Comparison of ENCODE assay signal across 19 cellular contexts in genomic region chr1:204341380-204341779, GRCh38. TPM values are rescaled to one million over a fixed set of nuclear protein-coding genes. Genes with fewer than 3 reads are reported as not detected.
DNase-seq lines count a peak whose midpoint lies in the region; ATAC-seq and TF ChIP-seq lines count a peak whose summit lies in the region.
"Had no signal": no experiment of that assay in that cellular context is flagged by ENCODE, and none has a peak within 500 bp of the region (broad histone marks: within the 10 kb centered on the region; RNA-seq: fewer than 3 reads in every experiment).

No MANE protein-coding gene starts in this region.

- H3K9me3 Mint-ChIP-seq in activated CD4-positive, alpha-beta T cell treated with anti-CD3 and anti-CD28 coated beads, Interleukin-2, amount 10 ng/mL, durations not matched to agents 24 days and 14 days: no peaks in the 10 kb centered on the region
- H3K9me3 Mint-ChIP-seq: activated naive CD8-positive, alpha-beta T cell treated with anti-CD3 and anti-CD28 coated beads for 36 hours; activated T-cell treated with anti-CD3 and anti-CD28 coated beads, Interleukin-2, amount 50 U/mL, for 24 hours; IgD-negative memory B cell; natural killer cell treated with Interleukin-12 subunit alpha and Interleukin-12 subunit beta and Interleukin-15 and Interleukin-18, amount 100 ng/mL, for 72 hours had no signal

- H3K4me3 Mint-ChIP-seq in activated CD4-positive, alpha-beta T cell treated with anti-CD3 and anti-CD28 coated beads, Interleukin-2, amount 10 ng/mL, durations not matched to agents 24 days and 14 days: no peak overlapping the region
- H3K4me3 Mint-ChIP-seq: activated naive CD8-positive, alpha-beta T cell treated with anti-CD3 and anti-CD28 coated beads for 36 hours; activated T-cell treated with anti-CD3 and anti-CD28 coated beads, Interleukin-2, amount 50 U/mL, for 24 hours; IgD-negative memory B cell; natural killer cell treated with Interleukin-12 subunit alpha and Interleukin-12 subunit beta and Interleukin-15 and Interleukin-18, amount 100 ng/mL, for 72 hours had no signal

- DNase-seq in NCI-H748 (lab: John Stamatoyannopoulos, UW; ENCODE audit: unreplicated experiment): peak; percentile 54
- DNase-seq in NCI-H748 treated with DMSO at 0.1 percent for 48 hours (lab: John Stamatoyannopoulos, UW): no peak
- DNase-seq in iris pigment epithelial cell (ENCODE audit: low read depth): peak; percentile 77
- no peak for DNase-seq in pons (ENCODE audit: low spot score)
- DNase-seq in activated CD4-positive, alpha-beta T cell treated with anti-CD3 and anti-CD28 coated beads, Interleukin-2, amount 10 ng/mL, durations not matched to agents 24 days and 14 days: no peak
- no peak for DNase-seq in GDM1 (lab: John Stamatoyannopoulos, UW)
- DNase-seq: activated CD4-positive, alpha-beta T cell treated with anti-CD3 and anti-CD28 coated beads for 4 hours; activated naive CD8-positive, alpha-beta T cell treated with anti-CD3 and anti-CD28 coated beads for 36 hours; activated T-cell treated with anti-CD3 and anti-CD28 coated beads, Interleukin-2, amount 50 U/mL, for 24 hours; cerebellar nuclear complex; NCI-H1105 treated with DMSO at 0.1 percent for 48 hours; NCI-H82; stimulated activated naive CD4-positive, alpha-beta T cell; upper lobe of right lung had no signal

- no peaks in the 10 kb centered on the region for H3K4me1 Mint-ChIP-seq in activated CD4-positive, alpha-beta T cell treated with anti-CD3 and anti-CD28 coated beads, Interleukin-2, amount 10 ng/mL, durations not matched to agents 24 days and 14 days
- H3K4me1 Mint-ChIP-seq: activated naive CD8-positive, alpha-beta T cell treated with anti-CD3 and anti-CD28 coated beads for 36 hours; IgD-negative memory B cell had no signal

- peaks cover 14% of the 10 kb centered on the region for H3K27me3 Mint-ChIP-seq in activated CD4-positive, alpha-beta T cell treated with anti-CD3 and anti-CD28 coated beads, Interleukin-2, amount 10 ng/mL, durations not matched to agents 24 days and 14 days
- H3K27me3 Mint-ChIP-seq: activated naive CD8-positive, alpha-beta T cell treated with anti-CD3 and anti-CD28 coated beads for 36 hours; activated T-cell treated with anti-CD3 and anti-CD28 coated beads, Interleukin-2, amount 50 U/mL, for 24 hours had no signal

- intact Hi-C loops in activated CD4-positive, alpha-beta T cell treated with anti-CD3 and anti-CD28 coated beads, Interleukin-2, amount 10 ng/mL, durations not matched to agents 24 days and 14 days (cut with micrococcal nuclease): no loop called here

- H3K27ac Mint-ChIP-seq in activated CD4-positive, alpha-beta T cell treated with anti-CD3 and anti-CD28 coated beads, Interleukin-2, amount 10 ng/mL, durations not matched to agents 24 days and 14 days: no peak overlapping the region
- H3K27ac Mint-ChIP-seq: activated naive CD8-positive, alpha-beta T cell treated with anti-CD3 and anti-CD28 coated beads for 36 hours; activated T-cell treated with anti-CD3 and anti-CD28 coated beads, Interleukin-2, amount 50 U/mL, for 24 hours; IgD-negative memory B cell; natural killer cell treated with Interleukin-12 subunit alpha and Interleukin-12 subunit beta and Interleukin-15 and Interleukin-18, amount 100 ng/mL, for 72 hours had no signal

- no peaks in the 10 kb centered on the region for H3K36me3 Mint-ChIP-seq in activated CD4-positive, alpha-beta T cell treated with anti-CD3 and anti-CD28 coated beads, Interleukin-2, amount 10 ng/mL, durations not matched to agents 24 days and 14 days (ENCODE audit: low read depth)
- H3K36me3 Mint-ChIP-seq: activated naive CD8-positive, alpha-beta T cell treated with anti-CD3 and anti-CD28 coated beads for 36 hours; IgD-negative memory B cell; natural killer cell treated with Interleukin-12 subunit alpha and Interleukin-12 subunit beta and Interleukin-15 and Interleukin-18, amount 100 ng/mL, for 72 hours had no signal

- 0 out of 3 replicates have a peak, but pooled peaks have one; percentile 16 for ATAC-seq in SK-N-SH treated with all-trans-retinoic acid at 6 μM for 48 hours
- no peak for ATAC-seq in HG03469 (IDR thresholded peaks at IDR 0.05; ENCODE audit: unreplicated experiment)
- ATAC-seq: A549; natural killer cell treated with Interleukin-12 subunit alpha and Interleukin-12 subunit beta and Interleukin-15 and Interleukin-18, amount 100 ng/mL, for 72 hours; upper lobe of right lung had no signal

TF ChIP-seq in SK-N-SH treated with all-trans-retinoic acid at 6 μM for 48 hours, 23 proteins besides CTCF, POLR2A, EP300 and RAD21 (continues in another document):
- no peak for TF ChIP-seq TSHZ2 (CRISPR knock-in tag; IDR thresholded peaks at IDR 0.05)
- no peak for TF ChIP-seq PPARA (CRISPR knock-in tag; IDR thresholded peaks at IDR 0.05; ENCODE audit: borderline replicate concordance)
- no peak for TF ChIP-seq BACH2 (CRISPR knock-in tag; IDR thresholded peaks at IDR 0.05; ENCODE audit: borderline replicate concordance)
- no peak for TF ChIP-seq OSR1 (CRISPR knock-in tag; IDR thresholded peaks at IDR 0.05)
- no peak for TF ChIP-seq CSDC2 (CRISPR knock-in tag; IDR thresholded peaks at IDR 0.05)
- TF ChIP-seq TCF4 (CRISPR knock-in tag; IDR thresholded peaks at IDR 0.05; ENCODE audit: borderline replicate concordance): no peak
- TF ChIP-seq SNAI2 (CRISPR knock-in tag; IDR thresholded peaks at IDR 0.05): no peak
- TF ChIP-seq RARB (CRISPR knock-in tag; IDR thresholded peaks at IDR 0.05): no peak
- no peak for TF ChIP-seq PATZ1 (CRISPR knock-in tag; IDR thresholded peaks at IDR 0.05; ENCODE audit: borderline replicate concordance)
- TF ChIP-seq ZNF70 (CRISPR knock-in tag; IDR thresholded peaks at IDR 0.05): no peak
- no peak for TF ChIP-seq TOX (CRISPR knock-in tag; IDR thresholded peaks at IDR 0.05; ENCODE audit: borderline replicate concordance)
- no peak for TF ChIP-seq ISL1 (CRISPR knock-in tag; IDR thresholded peaks at IDR 0.05)
- TF ChIP-seq ESRRG (CRISPR knock-in tag; IDR thresholded peaks at IDR 0.05): no peak
- TF ChIP-seq ARNTL (CRISPR knock-in tag; IDR thresholded peaks at IDR 0.05; ENCODE audit: borderline replicate concordance, low read depth): no peak
- TF ChIP-seq GLIS3 (CRISPR knock-in tag; IDR thresholded peaks at IDR 0.05): no peak
- TF ChIP-seq, protein P1, sequence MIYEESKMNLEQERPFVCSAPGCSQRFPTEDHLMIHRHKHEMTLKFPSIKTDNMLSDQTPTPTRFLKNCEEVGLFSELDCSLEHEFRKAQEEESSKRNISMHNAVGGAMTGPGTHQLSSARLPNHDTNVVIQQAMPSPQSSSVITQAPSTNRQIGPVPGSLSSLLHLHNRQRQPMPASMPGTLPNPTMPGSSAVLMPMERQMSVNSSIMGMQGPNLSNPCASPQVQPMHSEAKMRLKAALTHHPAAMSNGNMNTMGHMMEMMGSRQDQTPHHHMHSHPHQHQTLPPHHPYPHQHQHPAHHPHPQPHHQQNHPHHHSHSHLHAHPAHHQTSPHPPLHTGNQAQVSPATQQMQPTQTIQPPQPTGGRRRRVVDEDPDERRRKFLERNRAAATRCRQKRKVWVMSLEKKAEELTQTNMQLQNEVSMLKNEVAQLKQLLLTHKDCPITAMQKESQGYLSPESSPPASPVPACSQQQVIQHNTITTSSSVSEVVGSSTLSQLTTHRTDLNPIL (CRISPR knock-in tag; IDR thresholded peaks at IDR 0.05; ENCODE audit: low read depth): no peak

RNA-seq across cellular contexts. Expression of gene PLEKHA6, which starts 18.3 kb away (rescaled TPM):
- 0.07 and 0.47 TPM in 2 replicates for total RNA-seq in activated CD4-positive, alpha-beta T cell treated with anti-CD3 and anti-CD28 coated beads, Interleukin-2, amount 10 ng/mL, durations not matched to agents 24 days and 14 days

Comparison
In these comparisons a context has a peak if more than half of its experiments do, and no peak if none do; other contexts are left out.
1. DNase-seq: peak in NCI-H748 (single experiment) and iris pigment epithelial cell (single experiment); none in NCI-H748 treated with DMSO at 0.1 percent for 48 hours (single experiment), pons (single experiment), activated CD4-positive, alpha-beta T cell treated with anti-CD3 and anti-CD28 coated beads, Interleukin-2, amount 10 ng/mL, durations not matched to agents 24 days and 14 days (single experiment) and GDM1 (single experiment).